ENCODE assay signal across 7 cellular contexts in the genomic region with DNA sequence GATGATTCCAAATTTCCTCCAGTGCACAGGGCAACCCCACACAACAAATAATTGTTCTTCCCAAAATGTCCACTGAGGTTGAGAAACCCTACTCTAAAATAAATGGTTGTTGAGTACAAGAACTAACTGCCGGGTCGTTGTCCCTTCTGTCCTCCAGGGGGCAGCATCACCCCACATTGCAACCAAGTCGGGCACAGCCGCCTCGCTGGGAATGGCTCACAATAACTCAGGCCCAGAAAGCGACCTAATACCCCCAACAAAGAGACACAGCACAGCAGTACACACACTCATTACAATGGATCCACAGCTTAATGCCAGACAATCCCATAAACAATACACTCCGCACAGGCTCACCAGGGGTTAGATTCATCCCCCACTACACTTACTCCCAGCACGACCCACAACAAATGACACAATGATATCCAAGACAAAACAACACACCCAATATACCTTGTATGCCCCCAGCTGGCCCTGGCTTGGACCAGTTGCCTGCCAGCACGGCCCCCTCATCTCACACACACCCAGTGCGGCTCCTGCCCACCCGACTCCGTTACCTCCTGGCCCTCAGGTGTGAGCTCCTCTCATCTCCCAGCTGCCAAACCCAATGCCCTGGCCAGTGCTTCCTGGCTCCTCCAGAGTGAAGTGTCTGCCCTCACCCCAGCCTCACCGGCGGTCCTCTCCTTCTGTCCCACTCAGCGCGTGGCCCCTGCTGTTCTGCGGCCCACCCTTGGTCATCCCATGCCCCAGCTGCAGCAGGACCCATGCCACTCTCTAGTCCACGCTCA.
A peak's percentile ranks its signal among the peaks of the same experiment; 100 is the strongest.
DNase-seq lines count a peak whose midpoint lies in the region; ATAC-seq and TF ChIP-seq lines count a peak whose summit lies in the region.
"Not testable (repeated sequence)": the region's sequence is repeated elsewhere in the genome, so short reads cannot be mapped to it uniquely, and the experiment has no call there.

No MANE protein-coding gene starts in this region.

- H3K27me3 Mint-ChIP-seq in T-helper 17 cell; activated naive CD8-positive, alpha-beta T cell treated with anti-CD3 and anti-CD28 coated beads, Interleukin-2, amount 50 U/mL, for 24 hours: not testable (repeated sequence)

- peak; percentile 17 for TF ChIP-seq CTCF in GM12864 (IDR thresholded peaks at IDR 0.05; ENCODE audit: low read depth, low read length, missing control alignments)
- TF ChIP-seq CTCF in LNCaP clone FGC (IDR thresholded peaks at IDR 0.05; ENCODE audit: control insufficient read depth, extremely low read depth, insufficient read depth) = peak; percentile 38
- TF ChIP-seq CTCF in left ventricle myocardium inferior (IDR thresholded peaks at IDR 0.05; ENCODE audit: borderline replicate concordance) = peak; percentile 35
- not testable (repeated sequence) for TF ChIP-seq CTCF in mucosa of descending colon (IDR thresholded peaks at IDR 0.05)

- not testable (repeated sequence) for H3K4me1 Mint-ChIP-seq in T-helper 17 cell; activated naive CD8-positive, alpha-beta T cell treated with anti-CD3 and anti-CD28 coated beads, Interleukin-2, amount 50 U/mL, for 24 hours

- not testable (repeated sequence) for H3K27ac ChIP-seq in left ventricle myocardium inferior (replicated peaks)

- H3K9me3 Mint-ChIP-seq in activated naive CD8-positive, alpha-beta T cell treated with anti-CD3 and anti-CD28 coated beads, Interleukin-2, amount 50 U/mL, for 24 hours = not testable (repeated sequence)

- not testable (repeated sequence) for H3K36me3 ChIP-seq in left ventricle myocardium inferior; mucosa of descending colon (ENCODE audit: low read depth)

- not testable (repeated sequence) for H3K27ac Mint-ChIP-seq in T-helper 17 cell; activated naive CD8-positive, alpha-beta T cell treated with anti-CD3 and anti-CD28 coated beads, Interleukin-2, amount 50 U/mL, for 24 hours

- not testable (repeated sequence) for H3K27me3 ChIP-seq in left ventricle myocardium inferior (ENCODE audit: low read depth)

- intact Hi-C loops in left ventricle myocardium inferior (cut with micrococcal nuclease); mucosa of descending colon (cut with DNase I, micrococcal nuclease): not testable (repeated sequence)

- H3K4me3 ChIP-seq in GM12864 (ENCODE audit: low read depth, low read length); LNCaP clone FGC (ENCODE audit: low read depth, low read length); left ventricle myocardium inferior; mucosa of descending colon: not testable (repeated sequence)

- not testable (repeated sequence) for DNase-seq in GM12864 (ENCODE audit: low read depth); LNCaP clone FGC (ENCODE audit: low read depth); T-helper 17 cell; activated naive CD8-positive, alpha-beta T cell treated with anti-CD3 and anti-CD28 coated beads, Interleukin-2, amount 50 U/mL, for 24 hours; left ventricle myocardium inferior; mucosa of descending colon
- peak; percentile 25 for DNase-seq in stimulated activated CD8-positive, alpha-beta memory T cell treated with anti-CD3 and anti-CD28 coated beads, Interleukin-4, amount 100 ng/mL, for 48 hours

- H3K4me3 Mint-ChIP-seq in T-helper 17 cell; activated naive CD8-positive, alpha-beta T cell treated with anti-CD3 and anti-CD28 coated beads, Interleukin-2, amount 50 U/mL, for 24 hours: not testable (repeated sequence)

- H3K36me3 Mint-ChIP-seq in T-helper 17 cell (ENCODE audit: low read depth); activated naive CD8-positive, alpha-beta T cell treated with anti-CD3 and anti-CD28 coated beads, Interleukin-2, amount 50 U/mL, for 24 hours (ENCODE audit: low read depth): not testable (repeated sequence)

- peak; percentile 41 for ATAC-seq in T-helper 17 cell
- peak; percentile 59 for ATAC-seq in activated naive CD8-positive, alpha-beta T cell treated with anti-CD3 and anti-CD28 coated beads, Interleukin-2, amount 50 U/mL, for 24 hours
- ATAC-seq in mucosa of descending colon = peak; percentile 51

- H3K9me3 ChIP-seq in T-helper 17 cell (ENCODE audit: control insufficient read depth, low read length, poor library complexity, severe bottlenecking); left ventricle myocardium inferior (replicated peaks); mucosa of descending colon: not testable (repeated sequence)

- not testable (repeated sequence) for H3K4me1 ChIP-seq in left ventricle myocardium inferior; mucosa of descending colon (ENCODE audit: low read depth)
